ENCODE assay signal across 1 cellular context in genomic region chr22:19396934-19397728, GRCh38.
TF ChIP-seq lines count a peak whose summit lies in the region.

No MANE protein-coding gene starts in this region.

TF ChIP-seq in K562, 482 proteins besides CTCF, POLR2A, EP300 and RAD21 (continued from another document and continues in another):
- no peak for TF ChIP-seq FOXA3 (CRISPR knock-in tag; conservative IDR thresholded peaks at IDR 0.05 in 1 of 2, IDR thresholded peaks at IDR 0.05 in 1 of 2)
- no peak for TF ChIP-seq SMARCA5 (IDR thresholded peaks at IDR 0.05)
- TF ChIP-seq ZFPM2 (CRISPR knock-in tag; IDR thresholded peaks at IDR 0.05) = no peak
- no peak; the same call in 1 of the 2 replicates for TF ChIP-seq KLF1 (tag; IDR thresholded peaks at IDR 0.05)
- no peak for TF ChIP-seq KLF10 (CRISPR knock-in tag; IDR thresholded peaks at IDR 0.05)
- TF ChIP-seq RBBP5 (IDR thresholded peaks at IDR 0.05; ENCODE audit: borderline replicate concordance, insufficient read depth, low read length, poor library complexity, severe bottlenecking) = peak; percentile 98
- TF ChIP-seq ZNF316 (IDR thresholded peaks at IDR 0.05) = no peak
- TF ChIP-seq U2AF2 (optimal IDR thresholded peaks at IDR 0.05; ENCODE audit: low read depth, low read length) = no peak
- TF ChIP-seq BDP1 (IDR thresholded peaks at IDR 0.05; ENCODE audit: insufficient read depth, insufficient read length) = no peak
- no peak for TF ChIP-seq CREM (IDR thresholded peaks at IDR 0.05; ENCODE audit: low read depth)
- peak; percentile 97 for TF ChIP-seq SOX6 (IDR thresholded peaks at IDR 0.05)
- TF ChIP-seq ZNF644 (tag; IDR thresholded peaks at IDR 0.05; ENCODE audit: low read depth) = peak; percentile 96
- no peak for TF ChIP-seq MCM3 (IDR thresholded peaks at IDR 0.05)
- TF ChIP-seq DIDO1 (tag; IDR thresholded peaks at IDR 0.05; ENCODE audit: low read depth) = no peak; the same call in 1 of the 2 replicates
- TF ChIP-seq KLF13 (tag; IDR thresholded peaks at IDR 0.05; ENCODE audit: borderline replicate concordance, low read depth) = no peak
- 0 out of 2 replicates have a peak, but pooled peaks have one; percentile 50 for TF ChIP-seq ZNF764 (CRISPR knock-in tag; IDR thresholded peaks at IDR 0.05; ENCODE audit: low read depth)
- no peak for TF ChIP-seq MXI1 (IDR thresholded peaks at IDR 0.05; ENCODE audit: low read depth, low read length)
- TF ChIP-seq CSDE1 (IDR thresholded peaks at IDR 0.05) = no peak; a peak in 1 of 4 replicates
- TF ChIP-seq ID3 (CRISPR knock-in tag; IDR thresholded peaks at IDR 0.05) = no peak
- TF ChIP-seq ID3 (tag; IDR thresholded peaks at IDR 0.05) = no peak
- no peak for TF ChIP-seq ZNF740 (CRISPR knock-in tag; IDR thresholded peaks at IDR 0.05)
- peak in 1 of 2 experiments; percentile 60; a peak in 1 of 4 replicates for TF ChIP-seq ZNF740 (tag; IDR thresholded peaks at IDR 0.05)
- no peak for TF ChIP-seq TCF3 (CRISPR knock-in tag; IDR thresholded peaks at IDR 0.05)
- peak; percentile 73; the same call in 1 of the 2 replicates for TF ChIP-seq HOXB6 (CRISPR knock-in tag; IDR thresholded peaks at IDR 0.05; ENCODE audit: borderline replicate concordance)
- no peak for TF ChIP-seq POU5F1 (IDR thresholded peaks at IDR 0.05; ENCODE audit: borderline replicate concordance, low read depth, low read length, partially characterized antibody)
- TF ChIP-seq SLC30A9 (CRISPR knock-in tag; IDR thresholded peaks at IDR 0.05) = no peak
- TF ChIP-seq ZNF444 (CRISPR knock-in tag; IDR thresholded peaks at IDR 0.05) = no peak
- no peak for TF ChIP-seq IRF2 (CRISPR knock-in tag; IDR thresholded peaks at IDR 0.05)
- no peak for TF ChIP-seq NEUROD1 (IDR thresholded peaks at IDR 0.05; ENCODE audit: borderline replicate concordance, low read depth, low read length, partially characterized antibody)
- no peak for TF ChIP-seq RBM25 (IDR thresholded peaks at IDR 0.05; ENCODE audit: low read depth, low read length, severe bottlenecking)
- TF ChIP-seq POLR3G (IDR thresholded peaks at IDR 0.05; ENCODE audit: extremely low read depth, insufficient read length, insufficient replicate concordance) = no peak
- TF ChIP-seq, protein P1, sequence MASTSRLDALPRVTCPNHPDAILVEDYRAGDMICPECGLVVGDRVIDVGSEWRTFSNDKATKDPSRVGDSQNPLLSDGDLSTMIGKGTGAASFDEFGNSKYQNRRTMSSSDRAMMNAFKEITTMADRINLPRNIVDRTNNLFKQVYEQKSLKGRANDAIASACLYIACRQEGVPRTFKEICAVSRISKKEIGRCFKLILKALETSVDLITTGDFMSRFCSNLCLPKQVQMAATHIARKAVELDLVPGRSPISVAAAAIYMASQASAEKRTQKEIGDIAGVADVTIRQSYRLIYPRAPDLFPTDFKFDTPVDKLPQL (IDR thresholded peaks at IDR 0.05; ENCODE audit: extremely low read depth, insufficient read length) = no peak
- TF ChIP-seq NFRKB (IDR thresholded peaks at IDR 0.05; ENCODE audit: low read depth) = peak; percentile 89
- TF ChIP-seq SIRT6 (IDR thresholded peaks at IDR 0.05; ENCODE audit: low read depth, low read length) = no peak
- TF ChIP-seq SETDB1 (IDR thresholded peaks at IDR 0.05; ENCODE audit: low read length) = peak; percentile 98
- TF ChIP-seq, protein P2, sequence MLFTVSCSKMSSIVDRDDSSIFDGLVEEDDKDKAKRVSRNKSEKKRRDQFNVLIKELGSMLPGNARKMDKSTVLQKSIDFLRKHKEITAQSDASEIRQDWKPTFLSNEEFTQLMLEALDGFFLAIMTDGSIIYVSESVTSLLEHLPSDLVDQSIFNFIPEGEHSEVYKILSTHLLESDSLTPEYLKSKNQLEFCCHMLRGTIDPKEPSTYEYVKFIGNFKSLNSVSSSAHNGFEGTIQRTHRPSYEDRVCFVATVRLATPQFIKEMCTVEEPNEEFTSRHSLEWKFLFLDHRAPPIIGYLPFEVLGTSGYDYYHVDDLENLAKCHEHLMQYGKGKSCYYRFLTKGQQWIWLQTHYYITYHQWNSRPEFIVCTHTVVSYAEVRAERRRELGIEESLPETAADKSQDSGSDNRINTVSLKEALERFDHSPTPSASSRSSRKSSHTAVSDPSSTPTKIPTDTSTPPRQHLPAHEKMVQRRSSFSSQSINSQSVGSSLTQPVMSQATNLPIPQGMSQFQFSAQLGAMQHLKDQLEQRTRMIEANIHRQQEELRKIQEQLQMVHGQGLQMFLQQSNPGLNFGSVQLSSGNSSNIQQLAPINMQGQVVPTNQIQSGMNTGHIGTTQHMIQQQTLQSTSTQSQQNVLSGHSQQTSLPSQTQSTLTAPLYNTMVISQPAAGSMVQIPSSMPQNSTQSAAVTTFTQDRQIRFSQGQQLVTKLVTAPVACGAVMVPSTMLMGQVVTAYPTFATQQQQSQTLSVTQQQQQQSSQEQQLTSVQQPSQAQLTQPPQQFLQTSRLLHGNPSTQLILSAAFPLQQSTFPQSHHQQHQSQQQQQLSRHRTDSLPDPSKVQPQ (CRISPR knock-in tag; IDR thresholded peaks at IDR 0.05; ENCODE audit: borderline replicate concordance) = no peak
- TF ChIP-seq TAF9B (IDR thresholded peaks at IDR 0.05; ENCODE audit: partially characterized antibody) = no peak
- TF ChIP-seq, protein P3, sequence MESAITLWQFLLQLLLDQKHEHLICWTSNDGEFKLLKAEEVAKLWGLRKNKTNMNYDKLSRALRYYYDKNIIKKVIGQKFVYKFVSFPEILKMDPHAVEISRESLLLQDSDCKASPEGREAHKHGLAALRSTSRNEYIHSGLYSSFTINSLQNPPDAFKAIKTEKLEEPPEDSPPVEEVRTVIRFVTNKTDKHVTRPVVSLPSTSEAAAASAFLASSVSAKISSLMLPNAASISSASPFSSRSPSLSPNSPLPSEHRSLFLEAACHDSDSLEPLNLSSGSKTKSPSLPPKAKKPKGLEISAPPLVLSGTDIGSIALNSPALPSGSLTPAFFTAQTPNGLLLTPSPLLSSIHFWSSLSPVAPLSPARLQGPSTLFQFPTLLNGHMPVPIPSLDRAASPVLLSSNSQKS (CRISPR knock-in tag; IDR thresholded peaks at IDR 0.05) = no peak; the same call in 1 of the 2 replicates
- peak; percentile 98 for TF ChIP-seq ATF7 (IDR thresholded peaks at IDR 0.05)
- no peak for TF ChIP-seq ZNF143 (CRISPR knock-in tag; IDR thresholded peaks at IDR 0.05)
- peak; percentile 83; the same call in 1 of the 2 replicates for TF ChIP-seq TARDBP (IDR thresholded peaks at IDR 0.05)
- peak; percentile 97 for TF ChIP-seq MTA3 (IDR thresholded peaks at IDR 0.05; ENCODE audit: borderline replicate concordance)
- TF ChIP-seq, protein P4, sequence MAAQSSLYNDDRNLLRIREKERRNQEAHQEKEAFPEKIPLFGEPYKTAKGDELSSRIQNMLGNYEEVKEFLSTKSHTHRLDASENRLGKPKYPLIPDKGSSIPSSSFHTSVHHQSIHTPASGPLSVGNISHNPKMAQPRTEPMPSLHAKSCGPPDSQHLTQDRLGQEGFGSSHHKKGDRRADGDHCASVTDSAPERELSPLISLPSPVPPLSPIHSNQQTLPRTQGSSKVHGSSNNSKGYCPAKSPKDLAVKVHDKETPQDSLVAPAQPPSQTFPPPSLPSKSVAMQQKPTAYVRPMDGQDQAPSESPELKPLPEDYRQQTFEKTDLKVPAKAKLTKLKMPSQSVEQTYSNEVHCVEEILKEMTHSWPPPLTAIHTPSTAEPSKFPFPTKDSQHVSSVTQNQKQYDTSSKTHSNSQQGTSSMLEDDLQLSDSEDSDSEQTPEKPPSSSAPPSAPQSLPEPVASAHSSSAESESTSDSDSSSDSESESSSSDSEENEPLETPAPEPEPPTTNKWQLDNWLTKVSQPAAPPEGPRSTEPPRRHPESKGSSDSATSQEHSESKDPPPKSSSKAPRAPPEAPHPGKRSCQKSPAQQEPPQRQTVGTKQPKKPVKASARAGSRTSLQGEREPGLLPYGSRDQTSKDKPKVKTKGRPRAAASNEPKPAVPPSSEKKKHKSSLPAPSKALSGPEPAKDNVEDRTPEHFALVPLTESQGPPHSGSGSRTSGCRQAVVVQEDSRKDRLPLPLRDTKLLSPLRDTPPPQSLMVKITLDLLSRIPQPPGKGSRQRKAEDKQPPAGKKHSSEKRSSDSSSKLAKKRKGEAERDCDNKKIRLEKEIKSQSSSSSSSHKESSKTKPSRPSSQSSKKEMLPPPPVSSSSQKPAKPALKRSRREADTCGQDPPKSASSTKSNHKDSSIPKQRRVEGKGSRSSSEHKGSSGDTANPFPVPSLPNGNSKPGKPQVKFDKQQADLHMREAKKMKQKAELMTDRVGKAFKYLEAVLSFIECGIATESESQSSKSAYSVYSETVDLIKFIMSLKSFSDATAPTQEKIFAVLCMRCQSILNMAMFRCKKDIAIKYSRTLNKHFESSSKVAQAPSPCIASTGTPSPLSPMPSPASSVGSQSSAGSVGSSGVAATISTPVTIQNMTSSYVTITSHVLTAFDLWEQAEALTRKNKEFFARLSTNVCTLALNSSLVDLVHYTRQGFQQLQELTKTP (IDR thresholded peaks at IDR 0.05; ENCODE audit: low read depth in 1 of 2, partially characterized antibody in 2 of 2) = no peak
- peak; percentile 100 for TF ChIP-seq DPF2 (IDR thresholded peaks at IDR 0.05)
- peak; percentile 62; the same call in 1 of the 2 replicates for TF ChIP-seq ZBED1 (IDR thresholded peaks at IDR 0.05)
- TF ChIP-seq HDAC3 (IDR thresholded peaks at IDR 0.05; ENCODE audit: borderline replicate concordance, partially characterized antibody) = no peak
- no peak for TF ChIP-seq ZSCAN29 (IDR thresholded peaks at IDR 0.05)
- no peak; the same call in 1 of the 2 replicates for TF ChIP-seq GTF2E2 (tag; IDR thresholded peaks at IDR 0.05)
- TF ChIP-seq IFI16 (CRISPR knock-in tag; IDR thresholded peaks at IDR 0.05) = no peak
- no peak for TF ChIP-seq TSHZ1 (CRISPR knock-in tag; IDR thresholded peaks at IDR 0.05)
- peak; percentile 80 for TF ChIP-seq ZBTB17 (CRISPR knock-in tag; IDR thresholded peaks at IDR 0.05)
- no peak for TF ChIP-seq FOS (IDR thresholded peaks at IDR 0.05; ENCODE audit: extremely low read depth, insufficient read length)
- peak; percentile 99 for TF ChIP-seq LEF1 (IDR thresholded peaks at IDR 0.05)
- TF ChIP-seq ZNF274 (IDR thresholded peaks at IDR 0.05; ENCODE audit: borderline replicate concordance, low read depth, low read length) = 0 out of 2 replicates have a peak, but pooled peaks have one; percentile 36
- TF ChIP-seq CAMTA2 (CRISPR knock-in tag; conservative IDR thresholded peaks at IDR 0.05) = no peak
- no peak for TF ChIP-seq ZNF347 (CRISPR knock-in tag; IDR thresholded peaks at IDR 0.05; ENCODE audit: low read depth)
- no peak for TF ChIP-seq SNIP1 (IDR thresholded peaks at IDR 0.05; ENCODE audit: low read depth)
- peak; percentile 73 for TF ChIP-seq MYC (IDR thresholded peaks at IDR 0.05; ENCODE audit: low read depth, low read length)
- no peak; the same call in 1 of the 2 replicates for TF ChIP-seq MYC (CRISPR knock-in tag; IDR thresholded peaks at IDR 0.05; ENCODE audit: borderline replicate concordance, low read depth)
- TF ChIP-seq ZBTB33 (CRISPR knock-in tag; IDR thresholded peaks at IDR 0.05) = no peak
